Comparison of ENCODE assay signal across 15 cellular contexts in genomic region chr13:20664304-20664703, GRCh38.
"Had no signal": no experiment of that assay in that cellular context is flagged by ENCODE, and none has a peak within 500 bp of the region (broad histone marks: within the 10 kb centered on the region; RNA-seq: fewer than 3 reads in every experiment).

No MANE protein-coding gene starts in this region.

- H3K4me3 Mint-ChIP-seq: endodermal cell; naive thymus-derived CD4-positive, alpha-beta T cell; type B pancreatic cell had no signal

- DNase-seq: colonic mucosa; effector CD4-positive, alpha-beta T cell; endodermal cell; erythroblast; foreskin keratinocyte; left colon; left ventricle myocardium superior; mesendoderm; naive thymus-derived CD4-positive, alpha-beta T cell; posterior cingulate gyrus; right cardiac atrium; small intestine; stimulated activated CD4-positive, alpha-beta T cell treated with anti-CD3 and anti-CD28 coated beads, Interleukin-12 subunit alpha, Interleukin-12 subunit beta, amount 100 ng/mL, for 4 hours; stimulated activated naive CD4-positive, alpha-beta T cell treated with Interleukin-2 at 50 U/mL for 16 hours had no signal

- H3K9me3 Mint-ChIP-seq: endodermal cell; naive thymus-derived CD4-positive, alpha-beta T cell; type B pancreatic cell had no signal

- H3K27me3 Mint-ChIP-seq: naive thymus-derived CD4-positive, alpha-beta T cell; type B pancreatic cell had no signal

- ATAC-seq: foreskin keratinocyte; left colon; left ventricle myocardium superior; naive thymus-derived CD4-positive, alpha-beta T cell; right cardiac atrium had no signal

- H3K27ac Mint-ChIP-seq: endodermal cell; naive thymus-derived CD4-positive, alpha-beta T cell; type B pancreatic cell had no signal

- H3K4me1 Mint-ChIP-seq: endodermal cell; naive thymus-derived CD4-positive, alpha-beta T cell had no signal
